Comparison of ENCODE assay signal across 8 cellular contexts in genomic region chr2:26184555-26185303, GRCh38. TPM values are rescaled to one million over a fixed set of nuclear protein-coding genes. Genes with fewer than 3 reads are reported as not detected.
A peak's percentile ranks its signal among the peaks of the same experiment; 100 is the strongest.
DNase-seq lines count a peak whose midpoint lies in the region; ATAC-seq lines count a peak whose summit lies in the region.

No MANE protein-coding gene starts in this region.

- H3K4me3 ChIP-seq in BLaER1, result peak overlapping the region; percentile 74
- H3K4me3 ChIP-seq in HUES6 (ENCODE audit: low read depth, low read length), result peak overlapping the region; percentile 74

- CTCF ChIA-PET in activated CD4-positive, alpha-beta T cell treated with anti-CD3 and anti-CD28 coated beads for 36 hours (lab: Charles Lee), result interaction anchor here (0.5 to 3.7 kb wide), 25 partner anchors 9 to 312 kb away, joined by 3 to 19 read pairs (median 4); partner anchors contain the start of genes ADGRF3, ASXL2, GAREM2 and HADHA

- H3K4me1 ChIP-seq in BLaER1 (peaks cover 36% of the 10 kb centered on the region), HUES6 (ENCODE audit: control insufficient read depth, insufficient read depth, low read length) (peaks cover 13% of the 10 kb centered on the region)

- H3K9me3 Mint-ChIP-seq in activated CD4-positive, alpha-beta T cell treated with anti-CD3 and anti-CD28 coated beads for 36 hours (ENCODE audit: low read depth), result no peaks in the 10 kb centered on the region

- H3K27me3 Mint-ChIP-seq in activated CD4-positive, alpha-beta T cell treated with anti-CD3 and anti-CD28 coated beads for 36 hours, result peaks cover 15% of the 10 kb centered on the region

- no peaks in the 10 kb centered on the region for H4K20me1 ChIP-seq in BLaER1

- POLR2A ChIA-PET in activated CD4-positive, alpha-beta T cell treated with anti-CD3 and anti-CD28 coated beads for 36 hours (lab: Charles Lee), result interaction anchor here (1.2 to 1.9 kb wide), 3 partner anchors 61 to 161 kb away, joined by 3 to 7 read pairs (median 4); partner anchors contain the start of gene RAB10

- intact Hi-C loops in activated CD4-positive, alpha-beta T cell treated with anti-CD3 and anti-CD28 coated beads for 36 hours (cut with DNase I, micrococcal nuclease), result loop anchor here in 1 of 2 experiments (1.0 to 5.0 kb wide), 3 partner anchors 60 to 151 kb away; partner anchors contain the start of genes HADHA and HADHB

- H3K27ac Mint-ChIP-seq in activated CD4-positive, alpha-beta T cell treated with anti-CD3 and anti-CD28 coated beads for 36 hours, result peak overlapping the region; percentile 60

- H3K36me3 Mint-ChIP-seq in activated CD4-positive, alpha-beta T cell treated with anti-CD3 and anti-CD28 coated beads for 36 hours (ENCODE audit: low read depth), result no peaks in the 10 kb centered on the region

- peak overlapping the region; percentile 82 for H3K4me2 ChIP-seq in BLaER1

- H3K4me1 Mint-ChIP-seq in activated CD4-positive, alpha-beta T cell treated with anti-CD3 and anti-CD28 coated beads for 36 hours, result peaks cover 16% of the 10 kb centered on the region

- H3K9ac ChIP-seq in BLaER1 (peak overlapping the region; percentile 81), HUES6 (ENCODE audit: low read length) (peak overlapping the region; percentile 79)

- H3K36me3 ChIP-seq in BLaER1, result peaks cover 18% of the 10 kb centered on the region; the same call in 1 of the 2 replicates
- H3K36me3 ChIP-seq in HUES6 (ENCODE audit: control insufficient read depth, insufficient read depth, low read length), result peaks cover 7% of the 10 kb centered on the region; the same call in 1 of the 2 replicates

- peak; percentile 92 for DNase-seq in activated CD4-positive, alpha-beta T cell treated with anti-CD3 and anti-CD28 coated beads for 36 hours
- DNase-seq in dermis blood vessel endothelial cell (peak; percentile 86), lung microvascular endothelial cell (ENCODE audit: low read depth in 2 of 2) (peak; percentile 87 to 90), D341Med (ENCODE audit: low spot score) (no peak)
- DNase-seq in stimulated activated CD8-positive, alpha-beta memory T cell treated with anti-CD3 and anti-CD28 coated beads, Interleukin-12 subunit alpha, Interleukin-12 subunit beta, amount 100 ng/mL, for 24 hours (ENCODE audit: extremely low read depth), result peak; percentile 47

- peak; percentile 76 for ATAC-seq in GM19395 (IDR thresholded peaks at IDR 0.05; ENCODE audit: unreplicated experiment)
- peak; percentile 97 for ATAC-seq in activated CD4-positive, alpha-beta T cell treated with anti-CD3 and anti-CD28 coated beads for 36 hours

- H3K9me3 ChIP-seq in BLaER1 (no peaks in the 10 kb centered on the region), HUES6 (ENCODE audit: control insufficient read depth, insufficient read depth, low read depth, low read length) (no peaks in the 10 kb centered on the region)

- peaks cover 45% of the 10 kb centered on the region for H3K27me3 ChIP-seq in BLaER1
- H3K27me3 ChIP-seq in HUES6 (ENCODE audit: control insufficient read depth, insufficient read depth, low read length), result peaks cover 40% of the 10 kb centered on the region

- H3K27ac ChIP-seq in BLaER1, result peak overlapping the region; percentile 80
- no peak overlapping the region for H3K27ac ChIP-seq in HUES6 (ENCODE audit: low read depth, low read length)

- peak overlapping the region; percentile 75 for H3K4me3 Mint-ChIP-seq in activated CD4-positive, alpha-beta T cell treated with anti-CD3 and anti-CD28 coated beads for 36 hours

RNA-seq across cellular contexts. Expression of gene GAREM2, which starts 11.8 kb away (rescaled TPM):
- 1 to 10 TPM; 3.2 to 5.7 TPM for total RNA-seq in activated CD4-positive, alpha-beta T cell treated with anti-CD3 and anti-CD28 coated beads for 36 hours
- 0.37 and 0.68 TPM in 2 replicates for total RNA-seq in dermis blood vessel endothelial cell
- total RNA-seq in lung microvascular endothelial cell, result 0.20 and 0.44 TPM in 2 replicates

RNA-seq across cellular contexts. Expression of gene HADHA, which starts 59.7 kb away (rescaled TPM):
- total RNA-seq in activated CD4-positive, alpha-beta T cell treated with anti-CD3 and anti-CD28 coated beads for 36 hours, result 100 to 1,000 TPM; 149 to 154 TPM
- total RNA-seq in dermis blood vessel endothelial cell, result 208 and 237 TPM in 2 replicates
- total RNA-seq in lung microvascular endothelial cell, result 130 and 150 TPM in 2 replicates
